ENCODE assay signal across 14 cellular contexts in genomic region chr22:36381513-36382079, GRCh38. TPM values are rescaled to one million over a fixed set of nuclear protein-coding genes. Genes with fewer than 3 reads are reported as not detected.
DNase-seq lines count a peak whose midpoint lies in the region; ATAC-seq, FAIRE-seq and TF ChIP-seq lines count a peak whose summit lies in the region.
"Had no signal": no experiment of that assay in that cellular context is flagged by ENCODE, and none has a peak within 500 bp of the region (broad histone marks: within the 10 kb centered on the region; RNA-seq: fewer than 3 reads in every experiment).

No MANE protein-coding gene starts in this region.

- RAD21 ChIA-PET in GM12878 (lab: Charles Lee; ENCODE audit: unreplicated experiment) = interaction anchor here (2.0 kb wide), 1 partner anchor 16 kb away, joined by 10 read pairs; no protein-coding TSS in a partner anchor

- no peak for TF ChIP-seq POLR2A in GM12878 (IDR thresholded peaks at IDR 0.05; ENCODE audit: low read depth, low read length)

- no peak for TF ChIP-seq EP300 in GM12878 (IDR thresholded peaks at IDR 0.05; ENCODE audit: borderline replicate concordance in 1 of 2, control insufficient read depth in 1 of 2, low read depth in 2 of 2, low read length in 2 of 2)

- SMC1A ChIA-PET in GM12878 (lab: Charles Lee; ENCODE audit: uncharacterized antibody, unreplicated experiment) = interaction anchor here (0.6 to 3.6 kb wide), 7 partner anchors 9 to 81 kb away, joined by 3 to 20 read pairs (median 7); no protein-coding TSS in a partner anchor

- H3K27me3 Mint-ChIP-seq in IgD-negative memory B cell = no peaks in the 10 kb centered on the region
- H3K27me3 Mint-ChIP-seq in nephron (ENCODE audit: low read depth) = no peaks in the 10 kb centered on the region

- intact Hi-C loops in GM12878 (cut with micrococcal nuclease; ENCODE audit: unreplicated experiment) = no loop called here

- H3K9me3 ChIP-seq in BLaER1 treated with 17β-estradiol and CSF1 and Interleukin-3, amounts not matched to agents 10 nM and 100 nM (replicated peaks in 1 of 11) = peaks cover 0 to 7% (median 0%) of the 10 kb centered on the region in 11 experiments; a peak in 2 of 22 replicates
- H3K9me3 ChIP-seq in GM12878 (replicated peaks; ENCODE audit: control insufficient read depth, insufficient read depth, low read length) = no peaks in the 10 kb centered on the region
- H3K9me3 ChIP-seq: Caco-2 had no signal

- H3K9me3 Mint-ChIP-seq in IgD-negative memory B cell = no peaks in the 10 kb centered on the region
- H3K9me3 Mint-ChIP-seq in nephron = no peaks in the 10 kb centered on the region

- H3K4me1 Mint-ChIP-seq in IgD-negative memory B cell (peaks cover 55 to 65% (median 60%) of the 10 kb centered on the region in 3 donors), nephron (peaks cover 40% of the 10 kb centered on the region)

- H3K4me2 ChIP-seq in BLaER1 treated with 17β-estradiol and CSF1 and Interleukin-3, amounts not matched to agents 10 nM and 100 nM = peak overlapping the region; percentile 78 to 100 (median 98)
- H3K4me2 ChIP-seq in GM12878 (ENCODE audit: control insufficient read depth, insufficient read depth) = peak overlapping the region; percentile 65

- TF ChIP-seq RAD21 in GM12878 (IDR thresholded peaks at IDR 0.05; ENCODE audit: insufficient read depth, low read depth, low read length) = no peak

- H3K27me3 ChIP-seq in BLaER1 treated with 17β-estradiol and CSF1 and Interleukin-3, amounts not matched to agents 10 nM and 100 nM = no peaks in the 10 kb centered on the region
- H3K27me3 ChIP-seq in GM12878 (replicated peaks in 1 of 2; ENCODE audit: control insufficient read depth in 2 of 2, insufficient read depth in 2 of 2, low read length in 1 of 2) = no peaks in the 10 kb centered on the region

- H3K36me3 ChIP-seq in BLaER1 treated with 17β-estradiol and CSF1 and Interleukin-3, amounts not matched to agents 10 nM and 100 nM = peaks cover 4 to 100% (median 85%) of the 10 kb centered on the region in 11 experiments; a peak in 20 of 22 replicates
- H3K36me3 ChIP-seq in GM12878 (ENCODE audit: control insufficient read depth in 2 of 2, insufficient read depth in 2 of 2, low read length in 1 of 2) = peaks cover 3 to 5% of the 10 kb centered on the region in 2 experiments; a peak in 3 of 4 replicates

- peak overlapping the region in 9 of 11 experiments; percentile 28 to 100 (median 53); a peak in 9 of 22 replicates for H3K9ac ChIP-seq in BLaER1 treated with 17β-estradiol and CSF1 and Interleukin-3, amounts not matched to agents 10 nM and 100 nM
- H3K9ac ChIP-seq in GM12878 (ENCODE audit: control insufficient read depth, insufficient read depth, low read length) = no peak overlapping the region

- no peak for DNase-seq in GM12878 (ENCODE audit: low read depth, low spot score)
- DNase-seq in amygdala (lab: John Stamatoyannopoulos, UW) = no peak
- DNase-seq in NCI-H510A (lab: John Stamatoyannopoulos, UW) = no peak
- DNase-seq: activated CD4-positive, CD25-positive, alpha-beta regulatory T cell; anterior cingulate cortex; Caco-2; NCI-H2029; RPMI8226 had no signal

- H3K36me3 Mint-ChIP-seq in IgD-negative memory B cell = peaks cover 20% of the 10 kb centered on the region
- peaks cover 26% of the 10 kb centered on the region for H3K36me3 Mint-ChIP-seq in nephron (ENCODE audit: low read depth)

- FAIRE-seq in GM12878 (lab: Jason Lieb, UNC) = no peak
- FAIRE-seq: HTR-8/SVneo had no signal

- H3K27ac ChIP-seq in BLaER1 treated with 17β-estradiol and CSF1 and Interleukin-3, amounts not matched to agents 10 nM and 100 nM = peak overlapping the region in 7 of 11 experiments; percentile 1 to 85 (median 61); a peak in 11 of 22 replicates
- peak overlapping the region; percentile 19; the same call in 1 of the 2 replicates for H3K27ac ChIP-seq in GM12878 (ENCODE audit: control insufficient read depth, insufficient read depth)

- no peak overlapping the region for H2AFZ ChIP-seq in GM12878 (ENCODE audit: control insufficient read depth, low read depth, low read length)

- H3K27ac Mint-ChIP-seq in IgD-negative memory B cell (peak overlapping the region; percentile 24 to 98 (median 91)), nephron (peak overlapping the region in 2 of 3 experiments; percentile 67 to 80)

- H4K20me1 ChIP-seq in BLaER1 treated with 17β-estradiol and CSF1 and Interleukin-3, amounts not matched to agents 10 nM and 100 nM = peaks cover 99 to 100% (median 100%) of the 10 kb centered on the region in 11 experiments
- H4K20me1 ChIP-seq in GM12878 (ENCODE audit: control insufficient read depth, insufficient read depth) = no peaks in the 10 kb centered on the region; the same call in 1 of the 2 replicates

- peak overlapping the region in 3 of 4 donors; percentile 49 to 72 (median 63) for H3K4me3 Mint-ChIP-seq in IgD-negative memory B cell
- peak overlapping the region in 1 of 3 experiments; percentile 53 for H3K4me3 Mint-ChIP-seq in nephron

- peaks cover 90% of the 10 kb centered on the region for H3K79me2 ChIP-seq in GM12878 (ENCODE audit: control insufficient read depth, insufficient read depth, low read length)

- H3K4me1 ChIP-seq in BLaER1 treated with 17β-estradiol and CSF1 and Interleukin-3, amounts not matched to agents 10 nM and 100 nM = peaks cover 77 to 92% (median 89%) of the 10 kb centered on the region in 10 experiments
- H3K4me1 ChIP-seq in GM12878 (ENCODE audit: control insufficient read depth, insufficient read depth, low read length) = peaks cover 56% of the 10 kb centered on the region

- peak overlapping the region in 6 of 10 experiments; percentile 45 to 100 (median 95); a peak in 9 of 20 replicates for H3K4me3 ChIP-seq in BLaER1 treated with 17β-estradiol and CSF1 and Interleukin-3, amounts not matched to agents 10 nM and 100 nM
- peak overlapping the region; percentile 37; the same call in 1 of the 2 replicates for H3K4me3 ChIP-seq in GM12878

- WGBS in GM12878 (ENCODE audit: insufficient coverage, insufficient replicate concordance, low lambda C conversion rate, missing lambda C conversion rate) = 32% methylated on average over 5 of the region's 5 CpGs

- BruUV-seq in GM12878 (replicated peaks; lab: Mats Ljungman, UMichigan) = no TSS peak

- ATAC-seq in GM12878 (no peak), GM21360 (IDR thresholded peaks at IDR 0.05; ENCODE audit: unreplicated experiment) (no peak), HG02678 (IDR thresholded peaks at IDR 0.05; ENCODE audit: unreplicated experiment) (no peak)

- CTCF ChIA-PET in GM12878 (lab: Yijun Ruan, JAX) = interaction anchor here (3.4 kb wide), 1 partner anchor 50 kb away, joined by 11 read pairs; no protein-coding TSS in a partner anchor

- TF ChIP-seq CTCF in GM12878 (IDR thresholded peaks at IDR 0.05 in 2 of 3, conservative IDR thresholded peaks at IDR 0.05 in 1 of 3; ENCODE audit: control insufficient read depth in 2 of 3, extremely low read depth in 1 of 3, insufficient read depth in 1 of 3, low read depth in 3 of 3, low read length in 3 of 3) = no peak
- no peak for TF ChIP-seq CTCF in nephron (IDR thresholded peaks at IDR 0.05; ENCODE audit: unreplicated experiment in 3 of 3)

- POLR2A ChIA-PET in GM12878 (lab: Charles Lee) = interaction anchor here (1.1 kb wide), 1 partner anchor 16 kb away, joined by 3 read pairs; no protein-coding TSS in a partner anchor

- in situ Hi-C loops in GM12878 (cut with MboI) = no loop called here

TF ChIP-seq in GM12878, 131 proteins besides CTCF, POLR2A, EP300 and RAD21:
- TF ChIP-seq POLR2AphosphoS5 (IDR thresholded peaks at IDR 0.05; ENCODE audit: low read length) = peak; percentile 49
- TF ChIP-seq GATAD2B (conservative IDR thresholded peaks at IDR 0.05; ENCODE audit: low read depth) = no peak

RNA-seq across cellular contexts. Expression of gene MYH9, which starts 6.2 kb away (rescaled TPM):
- 231 TPM for polyA plus RNA-seq in IgD-negative memory B cell
- 209 and 215 TPM in 2 replicates for total RNA-seq in GM12878 (2013; cell fraction: nucleolus; rRNA removed)
- 185 and 216 TPM in 2 replicates for total RNA-seq in GM12878 (2014; rRNA removed)
- 82.8 and 83.1 TPM in 2 replicates for total RNA-seq in GM12878 (2014; rRNA removed; fragmentation: Illumina TruSeq; extraction: Trizol)
- 497 and 525 TPM in 2 replicates for total RNA-seq in GM12878 (2021)
- 79.9 TPM for polyA plus RNA-seq in GM12878 (2011; ENCODE audit: low read depth)
- polyA plus RNA-seq in GM12878 (2011; rRNA removed) = 42.4 and 98.6 TPM in 2 replicates
- polyA plus RNA-seq in GM12878 (2011; cell fraction: cytosol; rRNA removed) = 51.0 and 59.8 TPM in 2 replicates
- polyA plus RNA-seq in GM12878 (2011; cell fraction: nucleus; rRNA removed) = 91.7 and 127 TPM in 2 replicates
- polyA plus RNA-seq in GM12878 (2012) = 154 and 166 TPM in 2 replicates
- polyA plus RNA-seq in GM12878 (2014; fragmentation: Illumina TruSeq; extraction: Trizol) = 123 and 125 TPM in 2 replicates
- 1 to 10 TPM; 5.1 to 8.1 TPM for polyA plus RNA-seq in GM12878 (2014; fragmentation: Nextera tagmentation; extraction: Ambion mirVana)
- 165 and 198 TPM in 2 replicates for polyA plus RNA-seq in GM12878 (2014; rRNA removed)
- 100 to 1,000 TPM; 228 to 236 TPM for polyA plus RNA-seq in GM12878 (2016; fragmentation: Nextera tagmentation; extraction: Ambion mirVana)
- polyA minus RNA-seq in GM12878 (2011; rRNA and poly(A)+ RNA removed) = 168 and 298 TPM in 2 replicates
- polyA minus RNA-seq in GM12878 (2011; cell fraction: cytosol; rRNA and poly(A)+ RNA removed) = 91.7 and 100 TPM in 2 replicates
- 54.6 and 83.0 TPM in 2 replicates for polyA minus RNA-seq in GM12878 (2011; cell fraction: nucleus; rRNA and poly(A)+ RNA removed)
